ENCODE assay signal across 8 cellular contexts in genomic region chr22:26589845-26590524, GRCh38. TPM values are rescaled to one million over a fixed set of nuclear protein-coding genes. Genes with fewer than 3 reads are reported as not detected.
DNase-seq lines count a peak whose midpoint lies in the region; ATAC-seq and TF ChIP-seq lines count a peak whose summit lies in the region.

Gene TPST2 (minus strand): TSS chr22:26590132. CDS start chr22:26541630, 48,502 bp downstream.

- intact Hi-C loops in CD4-positive, alpha-beta T cell (cut with DNase I, micrococcal nuclease), result loop anchor here (1.0 to 5.0 kb wide), 6 partner anchors 57 to 161 kb away; partner anchors contain the start of genes HPS4 (in 2 of the 2), SRRD (in 2 of the 2), ASPHD2 (in 1 of the 2) and TFIP11 (in 1 of the 2)

- ATAC-seq in CD4-positive, alpha-beta T cell (ENCODE audit: poor library complexity), result peak; percentile 83
- ATAC-seq in GM19455 (IDR thresholded peaks at IDR 0.05; ENCODE audit: unreplicated experiment) (peak; percentile 69), foreskin keratinocyte (peak; percentile 86)

- H3K27me3 ChIP-seq in CD4-positive, alpha-beta T cell (ENCODE audit: control insufficient read depth, insufficient read depth, low read length), result no peaks in the 10 kb centered on the region
- H3K27me3 ChIP-seq in foreskin keratinocyte (no peaks in the 10 kb centered on the region), neuron (ENCODE audit: insufficient read depth, low read length) (no peaks in the 10 kb centered on the region)

- H3K4me1 Mint-ChIP-seq in CD4-positive, alpha-beta T cell (ENCODE audit: low read depth), result peaks cover 67% of the 10 kb centered on the region

- H3K4me1 ChIP-seq in foreskin keratinocyte (peaks cover 11% of the 10 kb centered on the region), neuron (ENCODE audit: insufficient read depth, low read length) (peaks cover 8% of the 10 kb centered on the region)

- peak within 1 kb of the TSS; percentile 88 for H3K4me3 ChIP-seq in neuron (ENCODE audit: low read length)

- no peaks in the 10 kb centered on the region for H3K36me3 ChIP-seq in neuron (ENCODE audit: insufficient read depth, low read length)

- DNase-seq in CD4-positive, alpha-beta T cell, result peak; percentile 58 to 83 (median 72)
- DNase-seq in HT-29 (ENCODE audit: low spot score), result peak; percentile 57
- DNase-seq in RWPE1 (ENCODE audit: low spot score), result peak; percentile 75
- peak; percentile 67 for DNase-seq in activated gamma-delta T cell treated with anti-CD3 and anti-CD28 coated beads, Interleukin-2, amount 50 U/mL, for 16 hours (ENCODE audit: low read depth)
- DNase-seq in foreskin keratinocyte, result peak in 1 of 2 donors; percentile 37
- peak; percentile 60 for DNase-seq in stromal cell of bone marrow (ENCODE audit: low read depth)

- no peak for TF ChIP-seq CTCF in CD4-positive, alpha-beta T cell (IDR thresholded peaks at IDR 0.05)
- TF ChIP-seq CTCF in RWPE1 (conservative IDR thresholded peaks at IDR 0.05; ENCODE audit: low read depth) (no peak), foreskin keratinocyte (conservative IDR thresholded peaks at IDR 0.05) (peak; percentile 9)

- H3K36me3 Mint-ChIP-seq in CD4-positive, alpha-beta T cell (ENCODE audit: low read depth), result peaks cover 14% of the 10 kb centered on the region

- peak within 1 kb of the TSS; percentile 84 for H2AFZ ChIP-seq in neuron (ENCODE audit: low read depth, low read length)

- POLR2A ChIA-PET in CD4-positive, alpha-beta T cell (lab: Charles Lee), result interaction anchor here (0.7 to 1.0 kb wide), 3 partner anchors 54 to 107 kb away, joined by 3 read pairs; partner anchors contain the start of genes HPS4, SRRD and TFIP11
- POLR2A ChIA-PET in RWPE1 (lab: Yijun Ruan, JAX; ENCODE audit: low non-redundant PET), result interaction anchor here (0.6 kb wide), 1 partner anchor 9 kb away, joined by 3 read pairs; no protein-coding TSS in a partner anchor

- H3K27me3 Mint-ChIP-seq in CD4-positive, alpha-beta T cell, result no peaks in the 10 kb centered on the region

- H3K9me3 Mint-ChIP-seq in CD4-positive, alpha-beta T cell, result no peaks in the 10 kb centered on the region

- CTCF ChIA-PET in CD4-positive, alpha-beta T cell (lab: Charles Lee), result interaction anchor here (1.2 kb wide), 1 partner anchor 75 kb away, joined by 3 read pairs; no protein-coding TSS in a partner anchor
- CTCF ChIA-PET in RWPE1 (lab: Yijun Ruan, JAX), result no interaction called here

- H3K4me3 Mint-ChIP-seq in CD4-positive, alpha-beta T cell, result peak within 1 kb of the TSS; percentile 93

- peak within 1 kb of the TSS; percentile 89 for H3K27ac Mint-ChIP-seq in CD4-positive, alpha-beta T cell

- peak within 1 kb of the TSS; percentile 59 for H3K27ac ChIP-seq in CD4-positive, alpha-beta T cell (ENCODE audit: low read depth, low read length)
- H3K27ac ChIP-seq in RWPE1, result peak within 1 kb of the TSS; percentile 68
- H3K27ac ChIP-seq in foreskin keratinocyte, result peak within 1 kb of the TSS; percentile 84

- H3K9me3 ChIP-seq in CD4-positive, alpha-beta T cell (ENCODE audit: control insufficient read depth, low read length), result no peaks in the 10 kb centered on the region
- H3K9me3 ChIP-seq in neuron (ENCODE audit: low read length), result no peaks in the 10 kb centered on the region

RNA-seq across cellular contexts. Expression of gene TPST2, which starts in this region (rescaled TPM):
- 1 to 10 TPM; 7.2 to 7.4 TPM for total RNA-seq in CD4-positive, alpha-beta T cell
- 13.4 and 24.2 TPM in 2 replicates for total RNA-seq in HT-29 (2014; rRNA removed; shearing (Covaris generic))
- total RNA-seq in foreskin keratinocyte, result 20.7 and 25.1 TPM in 2 replicates
- polyA plus RNA-seq in foreskin keratinocyte, result 19.4 and 21.3 TPM in 2 replicates
